15 cellular contexts compared by ENCODE assay signal in the genomic region with DNA sequence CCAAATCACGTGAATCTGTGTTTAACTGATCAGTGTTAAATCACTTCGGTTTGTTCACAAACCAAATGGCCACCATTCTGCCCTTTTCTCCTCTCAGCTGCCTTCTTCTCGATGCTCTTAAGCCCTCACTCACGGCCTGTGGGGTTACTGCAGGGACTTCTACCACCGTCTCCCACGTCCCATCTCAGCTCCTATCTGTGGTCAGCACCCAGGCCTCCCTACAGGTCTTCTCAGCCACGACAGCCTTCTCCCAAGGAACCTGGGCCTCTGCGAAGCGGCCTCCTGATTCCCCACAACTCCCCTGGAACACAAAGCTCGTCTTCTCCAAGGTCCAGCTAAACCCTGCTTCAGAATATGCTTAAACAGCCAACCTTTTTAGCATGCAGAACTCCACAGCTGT.
DNase-seq lines count a peak whose midpoint lies in the region; ATAC-seq and TF ChIP-seq lines count a peak whose summit lies in the region.
"Had no signal": no experiment of that assay in that cellular context is flagged by ENCODE, and none has a peak within 500 bp of the region (broad histone marks: within the 10 kb centered on the region; RNA-seq: fewer than 3 reads in every experiment).

No MANE protein-coding gene starts in this region.

- CTCF ChIA-PET in IMR-90 (lab: Yijun Ruan, JAX) = interaction anchor here (1.2 to 1.3 kb wide), 2 partner anchors 13 to 187 kb away, joined by 3 read pairs; no protein-coding TSS in a partner anchor
- CTCF ChIA-PET in activated CD4-positive, alpha-beta memory T cell treated with anti-CD3 and anti-CD28 coated beads for 36 hours (lab: Charles Lee) = interaction anchor here (0.8 to 3.9 kb wide), 7 partner anchors 12 to 1449 kb away, joined by 3 to 54 read pairs (median 5); no protein-coding TSS in a partner anchor

- H3K4me2 ChIP-seq in IMR-90 (ENCODE audit: low read depth, low read length) = no peak overlapping the region

- H3K23ac ChIP-seq in IMR-90 (ENCODE audit: low read depth, low read length) = peak overlapping the region; percentile 95; the same call in 1 of the 2 replicates

- H3K36me3 Mint-ChIP-seq in activated CD4-positive, alpha-beta memory T cell treated with anti-CD3 and anti-CD28 coated beads for 36 hours = no peaks in the 10 kb centered on the region

- peak overlapping the region; percentile 61; the same call in 2 of the 3 replicates for H2BK15ac ChIP-seq in IMR-90 (ENCODE audit: low read depth, low read length)

- no peaks in the 10 kb centered on the region for H3K9me3 ChIP-seq in IMR-90 (ENCODE audit: control insufficient read depth, insufficient read depth, low read length)
- H3K9me3 ChIP-seq in colonic mucosa = no peaks in the 10 kb centered on the region
- no peaks in the 10 kb centered on the region for H3K9me3 ChIP-seq in mesodermal cell (ENCODE audit: control insufficient read depth, low read length)
- H3K9me3 ChIP-seq in subcutaneous abdominal adipose tissue (ENCODE audit: control insufficient read depth in 5 of 5, low read length in 5 of 5) = no peaks in the 10 kb centered on the region

- H4K5ac ChIP-seq in IMR-90 (ENCODE audit: low read depth, low read length) = peak overlapping the region; percentile 50

- H2AK5ac ChIP-seq in IMR-90 (ENCODE audit: low read depth, low read length) = peak overlapping the region; percentile 100

- TF ChIP-seq CTCF in IMR-90 (conservative IDR thresholded peaks at IDR 0.05; ENCODE audit: low read depth, low read length) (no peak), colonic mucosa (IDR thresholded peaks at IDR 0.05) (no peak)

- no peak for DNase-seq in IMR-90
- DNase-seq in colonic mucosa = no peak
- no peak for DNase-seq in NCI-H1694 (lab: John Stamatoyannopoulos, UW)
- no peak for DNase-seq in activated CD4-positive, alpha-beta memory T cell treated with anti-CD3 and anti-CD28 coated beads for 36 hours
- no peak for DNase-seq in activated CD8-positive, alpha-beta memory T cell treated with anti-CD3 and anti-CD28 coated beads, Interleukin-2, amount 50 U/mL, for 48 hours
- DNase-seq: activated CD4-positive, alpha-beta T cell treated with anti-CD3 and anti-CD28 coated beads, Interleukin-2, amount 50 U/mL, for 1 hour; C1 segment of cervical spinal cord; caudate nucleus; MM.1S; T-helper 2 cell had no signal

- H3K4me3 Mint-ChIP-seq in activated CD4-positive, alpha-beta memory T cell treated with anti-CD3 and anti-CD28 coated beads for 36 hours = no peak overlapping the region
- H3K4me3 Mint-ChIP-seq: activated T-helper 17 cell treated with anti-CD3 and anti-CD28 coated beads, Interleukin-2, amount 50 U/mL, for 72 hours; neural crest cell had no signal

- H3K4ac ChIP-seq in IMR-90 (ENCODE audit: low read depth, low read length) = peak overlapping the region; percentile 93

- peak overlapping the region; percentile 96; the same call in 1 of the 2 replicates for H3K14ac ChIP-seq in IMR-90 (replicated peaks; ENCODE audit: low read depth, low read length)

- no peak for TF ChIP-seq RAD21 in IMR-90 (IDR thresholded peaks at IDR 0.05; ENCODE audit: low read length)

- H3K4me1 Mint-ChIP-seq in activated CD4-positive, alpha-beta memory T cell treated with anti-CD3 and anti-CD28 coated beads for 36 hours (ENCODE audit: low read depth) = peaks cover 3% of the 10 kb centered on the region

- peaks cover 47% of the 10 kb centered on the region for H3K9me1 ChIP-seq in IMR-90 (ENCODE audit: insufficient read depth, low read length)

- H2BK5ac ChIP-seq in IMR-90 (ENCODE audit: low read depth, low read length, poor library complexity, severe bottlenecking) = peak overlapping the region; percentile 99

- peak overlapping the region; percentile 76 to 84 for H4K8ac ChIP-seq in IMR-90 (ENCODE audit: low read depth in 2 of 2, low read length in 2 of 2)

- dilution Hi-C loops in IMR-90 (cut with HindIII; ENCODE audit: low sequenced_read_pairs, unreplicated experiment) = no loop called here

- ATAC-seq in IMR-90 (ENCODE audit: low read depth) (no peak), GM21360 (IDR thresholded peaks at IDR 0.05; ENCODE audit: unreplicated experiment) (no peak)
- ATAC-seq: activated T-helper 17 cell treated with anti-CD3 and anti-CD28 coated beads, Interleukin-2, amount 50 U/mL, for 72 hours had no signal

- H3K27ac ChIP-seq in IMR-90 (ENCODE audit: insufficient read depth, low read length) = peak overlapping the region; percentile 71
- peak overlapping the region; percentile 49 for H3K27ac ChIP-seq in colonic mucosa
- peak overlapping the region; percentile 89 for H3K27ac ChIP-seq in mesodermal cell (ENCODE audit: low read depth, low read length, severe bottlenecking)
- peak overlapping the region; percentile 99 for H3K27ac ChIP-seq in subcutaneous abdominal adipose tissue (ENCODE audit: low read depth, low read length)

- WGBS in IMR-90 (ENCODE audit: extremely low coverage in 2 of 2, insufficient read length in 1 of 2), 2 experiments = 91% methylated on average over 4 of the region's 10 CpGs; no CpG with 5 or more reads in 1 of the 2 experiments
- WGBS in mesodermal cell (ENCODE audit: insufficient coverage in 2 of 2), 2 experiments = 82 to 85% methylated on average over 10 of the region's 10 CpGs

- H3K4me3 ChIP-seq in IMR-90 (ENCODE audit: insufficient read depth, low read depth, low read length) (no peak overlapping the region), colonic mucosa (no peak overlapping the region), mesodermal cell (ENCODE audit: extremely low read depth, insufficient read depth, low read length, poor library complexity, severe bottlenecking) (no peak overlapping the region), subcutaneous abdominal adipose tissue (ENCODE audit: low read depth in 1 of 5, low read length in 5 of 5) (no peak overlapping the region)

- H3K18ac ChIP-seq in IMR-90 (ENCODE audit: low read depth, low read length) = peak overlapping the region; percentile 65

- H3K4me1 ChIP-seq in IMR-90 (ENCODE audit: control insufficient read depth, insufficient read depth, low read length) (peaks cover 45% of the 10 kb centered on the region), colonic mucosa (no peaks in the 10 kb centered on the region), mesodermal cell (ENCODE audit: control insufficient read depth, insufficient read depth, low read length, poor library complexity, severe bottlenecking) (peaks cover 72% of the 10 kb centered on the region), subcutaneous abdominal adipose tissue (ENCODE audit: control insufficient read depth in 5 of 5, insufficient read depth in 5 of 5, low read length in 5 of 5) (peaks cover 22 to 82% (median 70%) of the 10 kb centered on the region in 5 donors)

- peak overlapping the region; percentile 93 for H2BK120ac ChIP-seq in IMR-90 (ENCODE audit: low read depth, low read length)

- H3K27me3 ChIP-seq in IMR-90 (ENCODE audit: control insufficient read depth, insufficient read depth, low read length) (no peaks in the 10 kb centered on the region), colonic mucosa (no peaks in the 10 kb centered on the region), subcutaneous abdominal adipose tissue (ENCODE audit: control insufficient read depth in 5 of 5, insufficient read depth in 4 of 5, low read length in 5 of 5) (no peaks in the 10 kb centered on the region)

- peak overlapping the region; percentile 96 for H4K91ac ChIP-seq in IMR-90 (ENCODE audit: insufficient read depth, low read depth, low read length)

- intact Hi-C loops in IMR-90 (cut with micrococcal nuclease) (loop anchor here (5.0 kb wide), 1 partner anchor 69 kb away; no protein-coding TSS in a partner anchor), colonic mucosa (cut with DNase I) (loop anchor here (10.0 kb wide), 1 partner anchor 1446 kb away; no protein-coding TSS in a partner anchor)
- intact Hi-C loops in activated CD4-positive, alpha-beta memory T cell treated with anti-CD3 and anti-CD28 coated beads for 36 hours (cut with micrococcal nuclease) = loop anchor here (10.0 kb wide), 1 partner anchor 106 kb away; a partner anchor contains a TSS

- H3K36me3 ChIP-seq in IMR-90 (ENCODE audit: control insufficient read depth, insufficient read depth, low read length) = peaks cover 28% of the 10 kb centered on the region
- no peaks in the 10 kb centered on the region for H3K36me3 ChIP-seq in colonic mucosa
- peaks cover 52% of the 10 kb centered on the region for H3K36me3 ChIP-seq in mesodermal cell (ENCODE audit: control insufficient read depth, insufficient read depth, low read length)
- H3K36me3 ChIP-seq in subcutaneous abdominal adipose tissue (ENCODE audit: control insufficient read depth in 5 of 5, insufficient read depth in 5 of 5, low read length in 5 of 5) = peaks cover 0 to 21% (median 11%) of the 10 kb centered on the region in 5 donors

- H2AFZ ChIP-seq in IMR-90 (replicated peaks; ENCODE audit: low read length, poor library complexity) = no peak overlapping the region

- H3K27me3 Mint-ChIP-seq in activated CD4-positive, alpha-beta memory T cell treated with anti-CD3 and anti-CD28 coated beads for 36 hours = peaks cover 71% of the 10 kb centered on the region

- H2AK9ac ChIP-seq in IMR-90 (replicated peaks; ENCODE audit: low read depth, low read length, poor library complexity) = no peak overlapping the region

- H4K20me1 ChIP-seq in IMR-90 (ENCODE audit: insufficient read depth, low read length) = peaks cover 5% of the 10 kb centered on the region

- H3K9ac ChIP-seq in IMR-90 (ENCODE audit: low read depth, low read length) = peak overlapping the region; percentile 2; the same call in 1 of the 2 replicates
- peak overlapping the region in 1 of 2 donors; percentile 23 for H3K9ac ChIP-seq in colonic mucosa (ENCODE audit: low read depth in 2 of 2, low read length in 2 of 2)
- H3K9ac ChIP-seq in subcutaneous abdominal adipose tissue (ENCODE audit: low read length in 5 of 5) = peak overlapping the region in 3 of 5 donors; percentile 47 to 85 (median 51)

- TF ChIP-seq POLR2A in IMR-90 (IDR thresholded peaks at IDR 0.05; ENCODE audit: low read depth, low read length) = no peak

- peaks cover 3% of the 10 kb centered on the region for H3K9me3 Mint-ChIP-seq in activated CD4-positive, alpha-beta memory T cell treated with anti-CD3 and anti-CD28 coated beads for 36 hours
- H3K9me3 Mint-ChIP-seq: activated T-helper 17 cell treated with anti-CD3 and anti-CD28 coated beads, Interleukin-2, amount 50 U/mL, for 72 hours; neural crest cell had no signal

- no peak overlapping the region for H3K56ac ChIP-seq in IMR-90 (ENCODE audit: extremely low read depth, insufficient read depth, low read length)

- POLR2A ChIA-PET in IMR-90 (lab: Charles Lee; ENCODE audit: unreplicated experiment) = interaction anchor here (1.4 kb wide), 1 partner anchor 98 kb away, joined by 3 read pairs; no protein-coding TSS in a partner anchor
- POLR2A ChIA-PET in activated CD4-positive, alpha-beta memory T cell treated with anti-CD3 and anti-CD28 coated beads for 36 hours (lab: Charles Lee) = no interaction called here

- peak overlapping the region; percentile 98 for H2BK20ac ChIP-seq in IMR-90 (ENCODE audit: low read depth, low read length)

- BruUV-seq in IMR-90 (replicated peaks; lab: Mats Ljungman, UMichigan) = no TSS peak

- H3K27ac Mint-ChIP-seq in activated CD4-positive, alpha-beta memory T cell treated with anti-CD3 and anti-CD28 coated beads for 36 hours = no peak overlapping the region
- H3K27ac Mint-ChIP-seq: activated T-helper 17 cell treated with anti-CD3 and anti-CD28 coated beads, Interleukin-2, amount 50 U/mL, for 72 hours had no signal

- in situ Hi-C loops in IMR-90 (cut with MboI; ENCODE audit: low sequenced_read_pairs) = no loop called here

- H3K79me1 ChIP-seq in IMR-90 (ENCODE audit: low read depth in 1 of 2, low read length in 2 of 2) = peaks cover 63 to 93% of the 10 kb centered on the region in 2 experiments

Comparison
In these comparisons a context has a peak if more than half of its experiments do, and no peak if none do; other contexts are left out.
1. H3K27ac ChIP-seq: peak in every context shown above with its lines; median percentile 99 in subcutaneous abdominal adipose tissue; 89 in mesodermal cell; 71 in IMR-90; 49 in colonic mucosa.